In the genomic region with DNA sequence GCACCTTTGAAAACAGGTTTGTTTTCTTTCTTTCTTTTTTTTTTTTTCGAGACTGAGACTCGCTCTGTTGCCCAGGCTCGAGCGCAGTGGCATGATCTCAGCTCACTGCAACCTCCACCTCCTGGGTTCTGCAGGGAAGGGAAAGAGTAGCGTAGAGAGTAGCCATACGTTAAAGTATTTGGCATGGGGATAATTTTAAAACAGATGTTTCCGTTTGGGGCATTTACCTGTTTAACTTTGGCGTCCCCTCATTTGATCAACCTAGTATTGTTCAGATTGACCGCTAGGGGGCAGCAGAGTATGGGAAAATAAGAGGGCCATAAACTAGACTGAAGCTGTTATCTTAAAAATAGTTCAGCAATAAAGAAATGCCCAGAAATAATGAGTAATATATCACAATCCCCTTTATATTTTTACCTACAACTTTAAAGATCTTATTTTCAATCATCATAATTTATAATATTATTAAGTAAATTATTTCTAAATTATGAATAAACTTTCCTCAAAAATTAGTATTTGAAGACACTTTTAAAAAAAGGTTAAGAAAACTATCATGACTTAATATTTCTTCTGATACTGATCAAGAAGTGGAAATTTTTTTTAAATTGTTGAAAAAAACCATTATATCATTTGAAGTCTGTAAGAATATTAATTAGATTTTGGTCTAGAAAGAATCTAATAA, we compare ENCODE assay signal across 8 cellular contexts.
A peak's percentile ranks its signal among the peaks of the same experiment; 100 is the strongest.
DNase-seq lines count a peak whose midpoint lies in the region; ATAC-seq and TF ChIP-seq lines count a peak whose summit lies in the region.

No MANE protein-coding gene starts in this region.

- TF ChIP-seq CTCF in GM12864 (IDR thresholded peaks at IDR 0.05; ENCODE audit: low read depth, low read length, missing control alignments), result peak; percentile 61
- peak; percentile 70 for TF ChIP-seq CTCF in astrocyte of the spinal cord (IDR thresholded peaks at IDR 0.05; ENCODE audit: low read depth, low read length)

- H3K36me3 ChIP-seq in iPS-18a (ENCODE audit: control insufficient read depth, low read depth, low read length), result no peaks in the 10 kb centered on the region

- H3K9me3 ChIP-seq in iPS-18a (ENCODE audit: control insufficient read depth, low read depth, low read length), result no peaks in the 10 kb centered on the region

- peak; percentile 76 for ATAC-seq in HG02610 (IDR thresholded peaks at IDR 0.05; ENCODE audit: unreplicated experiment)
- ATAC-seq in HG03108 (IDR thresholded peaks at IDR 0.05; ENCODE audit: unreplicated experiment), result no peak

- in situ Hi-C loops in astrocyte of the spinal cord (cut with HindIII; ENCODE audit: low sequenced_read_pairs), result no loop called here

- peak overlapping the region; percentile 42 for H3K4me3 ChIP-seq in GM12864 (ENCODE audit: low read depth, low read length)
- H3K4me3 ChIP-seq in astrocyte of the spinal cord (ENCODE audit: low read depth, low read length), result no peak overlapping the region
- H3K4me3 ChIP-seq in iPS-18a (ENCODE audit: low read length), result peak overlapping the region; percentile 44

- peaks cover 12% of the 10 kb centered on the region for H3K4me1 ChIP-seq in iPS-18a (ENCODE audit: control insufficient read depth, low read depth, low read length)

- no peak overlapping the region for H3K9ac ChIP-seq in iPS-18a (ENCODE audit: low read length)

- H3K27me3 ChIP-seq in iPS-18a (ENCODE audit: control insufficient read depth, insufficient read depth, low read length), result no peaks in the 10 kb centered on the region

- H3K27ac ChIP-seq in iPS-18a (ENCODE audit: low read length), result no peak overlapping the region

- DNase-seq in GM12864 (ENCODE audit: low read depth) (peak; percentile 53), NCI-H1417 (lab: John Stamatoyannopoulos, UW) (peak; percentile 49 to 90 (median 66)), T-helper 22 cell (ENCODE audit: low read depth) (peak; percentile 12), astrocyte of the spinal cord (ENCODE audit: low read depth, low spot score) (peak; percentile 62)
- peak; percentile 33 to 65 for DNase-seq in stimulated activated CD4-positive, alpha-beta T cell treated with anti-CD3 and anti-CD28 coated beads, Interleukin-12 subunit alpha, Interleukin-12 subunit beta, amount 100 ng/mL, for 24 hours (ENCODE audit: low read depth in 2 of 2)

Comparison
In these comparisons a context has a peak if more than half of its experiments do, and no peak if none do; other contexts are left out.
1. DNase-seq: peak in every context shown above with its lines; median percentile 66 in NCI-H1417; 62 in astrocyte of the spinal cord; 53 in GM12864; 49 in stimulated activated CD4-positive, alpha-beta T cell treated with anti-CD3 and anti-CD28 coated beads, Interleukin-12 subunit alpha, Interleukin-12 subunit beta, amount 100 ng/mL, for 24 hours; 12 in T-helper 22 cell.